22 cellular contexts compared by ENCODE assay signal in genomic region chr7:117689421-117689820, GRCh38.
"Had no signal": no experiment of that assay in that cellular context is flagged by ENCODE, and none has a peak within 500 bp of the region (broad histone marks: within the 10 kb centered on the region; RNA-seq: fewer than 3 reads in every experiment).

No MANE protein-coding gene starts in this region.

- H3K79me2 ChIP-seq: parathyroid adenoma had no signal

- H3K4me1 Mint-ChIP-seq: natural killer cell; neural progenitor cell; stimulated activated memory B cell treated with anti-CD40 and anti-IgM and Interleukin-4, amounts not matched to agents 10 μg/mL and 1 μg/mL and 100 μg/mL, for 72 hours had no signal

- H3K4me3 ChIP-seq: colonic mucosa, mucosa of descending colon, neural progenitor cell, psoas muscle, right lobe of liver, spleen, testis, tibial nerve had no signal

- H3K4me2 ChIP-seq: neural progenitor cell had no signal

- H3K9me3 ChIP-seq: colonic mucosa, mucosa of descending colon, psoas muscle, right lobe of liver, spleen, testis, tibial nerve had no signal

- H3K4me3 Mint-ChIP-seq: natural killer cell; neural progenitor cell; stimulated activated memory B cell treated with anti-CD40 and anti-IgM and Interleukin-4, amounts not matched to agents 10 μg/mL and 1 μg/mL and 100 μg/mL, for 72 hours; stimulated activated naive CD8-positive, alpha-beta T cell treated with anti-CD3 and anti-CD28 coated beads, Interleukin-15, Interleukin-2, amounts not matched to agents 100 ng/mL and 50 ng/mL, for 24 hours had no signal

- H3K36me3 ChIP-seq: colonic mucosa, neural progenitor cell, right lobe of liver, spleen, tibial nerve had no signal

- DNase-seq: caudate nucleus; colonic mucosa; effector CD8-positive, alpha-beta T cell; foreskin melanocyte; head of caudate nucleus; hippocampal formation; mucosa of descending colon; natural killer cell; occipital lobe; psoas muscle; retina; right lobe of liver; spleen; stimulated activated CD4-positive, alpha-beta T cell treated with anti-CD3 and anti-CD28 coated beads, Interleukin-15, amount 100 ng/mL, for 24 hours; stimulated activated CD4-positive, alpha-beta T cell treated with anti-CD3 and anti-CD28 coated beads, Interleukin-1b, Interleukin-23, amount 100 ng/mL, for 48 hours; stimulated activated CD4-positive, alpha-beta T cell treated with anti-CD3 and anti-CD28 coated beads, Interleukin-4, amount 100 ng/mL, for 24 hours; testis had no signal

- H3K27me3 Mint-ChIP-seq: stimulated activated memory B cell treated with anti-CD40 and anti-IgM and Interleukin-4, amounts not matched to agents 10 μg/mL and 1 μg/mL and 100 μg/mL, for 72 hours; stimulated activated naive CD8-positive, alpha-beta T cell treated with anti-CD3 and anti-CD28 coated beads, Interleukin-15, Interleukin-2, amounts not matched to agents 100 ng/mL and 50 ng/mL, for 24 hours had no signal

- H3K27ac ChIP-seq: colonic mucosa, neural progenitor cell, parathyroid adenoma, psoas muscle, right lobe of liver, spleen, testis, tibial nerve had no signal

- H3K4me1 ChIP-seq: colonic mucosa, parathyroid adenoma, psoas muscle, right lobe of liver, spleen, testis, tibial nerve had no signal

- H3K27me3 ChIP-seq: colonic mucosa, neural progenitor cell, right lobe of liver, spleen, testis, tibial nerve had no signal

- H3K36me3 Mint-ChIP-seq: natural killer cell; stimulated activated memory B cell treated with anti-CD40 and anti-IgM and Interleukin-4, amounts not matched to agents 10 μg/mL and 1 μg/mL and 100 μg/mL, for 72 hours had no signal

- ATAC-seq: mucosa of descending colon; natural killer cell; psoas muscle; right lobe of liver; stimulated activated memory B cell treated with anti-CD40 and anti-IgM and Interleukin-4, amounts not matched to agents 10 μg/mL and 1 μg/mL and 100 μg/mL, for 72 hours had no signal

- H3K27ac Mint-ChIP-seq: natural killer cell; neural progenitor cell; stimulated activated memory B cell treated with anti-CD40 and anti-IgM and Interleukin-4, amounts not matched to agents 10 μg/mL and 1 μg/mL and 100 μg/mL, for 72 hours; stimulated activated naive CD8-positive, alpha-beta T cell treated with anti-CD3 and anti-CD28 coated beads, Interleukin-15, Interleukin-2, amounts not matched to agents 100 ng/mL and 50 ng/mL, for 24 hours had no signal

- H2AFZ ChIP-seq: neural progenitor cell, parathyroid adenoma had no signal

- H3K9me3 Mint-ChIP-seq: neural progenitor cell had no signal
